Comparison of ENCODE assay signal across 8 cellular contexts in the genomic region with DNA sequence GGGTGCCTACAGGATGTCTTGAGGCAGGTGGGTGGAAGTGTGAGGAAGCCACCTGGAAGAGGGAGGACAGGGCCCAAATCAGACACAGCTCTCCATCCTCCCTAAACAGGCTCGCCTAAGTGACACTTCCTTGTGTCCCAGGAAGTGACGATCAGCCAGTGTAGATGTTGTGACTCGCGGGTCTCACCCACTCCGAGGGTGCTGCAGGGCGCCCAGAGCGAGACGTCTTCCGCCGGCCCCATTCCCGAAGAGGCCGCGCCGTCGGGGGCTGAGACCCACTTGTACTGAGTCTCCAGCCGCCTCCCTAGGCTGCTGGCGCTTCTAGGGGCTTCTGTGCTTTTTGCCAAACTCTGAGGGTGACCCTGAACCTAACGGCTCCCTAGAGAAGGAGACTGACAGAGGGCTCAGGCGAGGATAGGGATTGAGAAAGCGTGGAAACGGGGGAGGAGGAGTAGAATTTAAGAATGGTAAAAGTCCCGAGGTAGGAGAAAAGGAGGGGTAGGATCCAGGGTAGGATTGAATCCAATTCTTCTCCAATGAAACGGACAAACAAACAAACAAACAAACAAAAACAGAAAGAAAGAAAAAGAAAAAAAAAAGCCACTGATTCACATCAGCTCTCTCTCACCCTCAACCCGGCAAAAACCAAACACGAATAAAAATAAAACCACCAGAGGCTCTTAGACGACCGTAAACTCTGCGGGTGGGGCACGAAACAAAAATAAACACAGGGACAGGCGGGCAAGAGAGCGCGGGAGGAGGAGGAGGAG. TPM values are rescaled to one million over a fixed set of nuclear protein-coding genes. Genes with fewer than 3 reads are reported as not detected.
DNase-seq lines count a peak whose midpoint lies in the region; ATAC-seq and TF ChIP-seq lines count a peak whose summit lies in the region.

No MANE protein-coding gene starts in this region.

- H3K4me3 ChIP-seq in esophagus squamous epithelium, result peak overlapping the region; percentile 76 to 95 (median 92)
- H3K4me3 ChIP-seq in muscle layer of duodenum (ENCODE audit: low read depth in 1 of 2, low read length in 2 of 2), result peak overlapping the region; percentile 64 to 91
- H3K4me3 ChIP-seq in aorta (ENCODE audit: low read length in 2 of 2), result peak overlapping the region; percentile 52 to 84

- no peaks in the 10 kb centered on the region for H3K9me3 ChIP-seq in esophagus squamous epithelium
- no peaks in the 10 kb centered on the region for H3K9me3 ChIP-seq in muscle layer of duodenum (ENCODE audit: control insufficient read depth in 1 of 2, low read length in 2 of 2)
- H3K9me3 ChIP-seq in aorta (ENCODE audit: control insufficient read depth, low read length), result no peaks in the 10 kb centered on the region

- DNase-seq in ELF-1 (ENCODE audit: low read depth, low spot score), result peak; percentile 42
- DNase-seq in T-cell, result no peak
- no peak for DNase-seq in esophagus squamous epithelium (lab: John Stamatoyannopoulos, UW)
- DNase-seq in aorta, result peak; percentile 44 to 82
- no peak for DNase-seq in OCI-M1 (lab: John Stamatoyannopoulos, UW)

- H3K9me3 Mint-ChIP-seq in T-cell, result no peaks in the 10 kb centered on the region

- H3K36me3 ChIP-seq in esophagus squamous epithelium (no peaks in the 10 kb centered on the region), muscle layer of duodenum (ENCODE audit: control insufficient read depth in 1 of 2, insufficient read depth in 2 of 2, low read length in 2 of 2) (no peaks in the 10 kb centered on the region), aorta (ENCODE audit: control insufficient read depth in 1 of 2, insufficient read depth in 2 of 2, low read length in 1 of 2) (no peaks in the 10 kb centered on the region)

- H3K4me1 ChIP-seq in esophagus squamous epithelium (peaks cover 0 to 45% (median 10%) of the 10 kb centered on the region in 3 donors), muscle layer of duodenum (ENCODE audit: control insufficient read depth in 1 of 2, insufficient read depth in 2 of 2, low read length in 2 of 2) (peaks cover 0 to 7% of the 10 kb centered on the region in 2 donors), aorta (ENCODE audit: control insufficient read depth in 1 of 2, insufficient read depth in 2 of 2, low read length in 2 of 2) (peaks cover under 1 to 2% of the 10 kb centered on the region in 2 donors)

- H3K4me3 Mint-ChIP-seq in T-cell, result peak overlapping the region; percentile 65 to 92 (median 78)

- H3K27me3 ChIP-seq in esophagus squamous epithelium (peaks cover 0 to 12% (median 0%) of the 10 kb centered on the region in 4 donors), muscle layer of duodenum (ENCODE audit: low read depth, low read length) (peaks cover 10% of the 10 kb centered on the region), aorta (ENCODE audit: control insufficient read depth in 1 of 2, insufficient read depth in 2 of 2, low read length in 1 of 2) (no peaks in the 10 kb centered on the region)

- intact Hi-C loops in esophagus squamous epithelium (cut with DNase I) (no loop called here), aorta (cut with DNase I) (no loop called here)

- CTCF ChIA-PET in T-cell (lab: Charles Lee), result no interaction called here

- peak in 2 of 4 donors; percentile 35 to 57 for TF ChIP-seq POLR2A in esophagus squamous epithelium (IDR thresholded peaks at IDR 0.05)

- POLR2A ChIA-PET in T-cell (lab: Charles Lee), result no interaction called here

- no peak overlapping the region for H3K27ac Mint-ChIP-seq in T-cell

- ATAC-seq in HG02588 (IDR thresholded peaks at IDR 0.05; ENCODE audit: unreplicated experiment) (peak; percentile 53), T-cell (replicated peaks in 1 of 4) (no peak), aorta (ENCODE audit: low FRiP score) (peak; percentile 83), HG03159 (IDR thresholded peaks at IDR 0.05; ENCODE audit: unreplicated experiment) (no peak)

- no peak for TF ChIP-seq CTCF in esophagus squamous epithelium (IDR thresholded peaks at IDR 0.05)

- H3K27ac ChIP-seq in esophagus squamous epithelium (peak overlapping the region; percentile 88 to 94 (median 92)), muscle layer of duodenum (ENCODE audit: low read length) (peak overlapping the region; percentile 34), aorta (ENCODE audit: low read depth in 1 of 2, low read length in 2 of 2) (peak overlapping the region in 1 of 2 donors; percentile 54)

- peaks cover 60 to 68% of the 10 kb centered on the region in 2 donors for H3K27me3 Mint-ChIP-seq in T-cell

- H3K4me1 Mint-ChIP-seq in T-cell, result peaks cover 8 to 20% (median 18%) of the 10 kb centered on the region in 3 donors

- WGBS in esophagus squamous epithelium, 2 donors, result 1% methylated on average over 14 to 19 of the region's 32 CpGs
- WGBS in aorta, 2 donors, result 0 to 1% methylated on average over 29 to 32 of the region's 32 CpGs

- no peaks in the 10 kb centered on the region for H3K36me3 Mint-ChIP-seq in T-cell

RNA-seq across cellular contexts. Expression of a gene that starts 0.5 kb away (rescaled TPM):
- total RNA-seq in T-cell (not detected), esophagus squamous epithelium (10 to 100 TPM in 1 of 4 donors, 1 to 10 TPM in 3; 3.9 to 11.3 (median 6.6) TPM), aorta (10 to 100 TPM; 13.5 to 15.7 TPM)
- polyA plus RNA-seq in aorta, result 1 to 10 TPM; 3.9 to 5.5 TPM

Comparison
In these comparisons a context has a peak if more than half of its experiments do, and no peak if none do; other contexts are left out.
1. DNase-seq: peak in ELF-1 (single experiment) and aorta (2 of 2); none in T-cell (0 of 34), esophagus squamous epithelium (single experiment) and OCI-M1 (single experiment).
2. ATAC-seq: peak in HG02588 (single experiment) and aorta (single experiment); none in T-cell (0 of 4) and HG03159 (single experiment).
3. RNA of a gene that starts 0.5 kb away (total RNA-seq): 13.5 to 15.7 TPM in aorta and 3.9 to 11.3 TPM in esophagus squamous epithelium; not detected in T-cell; every median in the first group is over 4 times any median in the second.
4. Peak in every context shown above with its lines, with median percentiles within 50 percentile points of each other: H3K4me3 ChIP-seq.